ENCODE assay signal across 15 cellular contexts in genomic region chr14:24900281-24900868, GRCh38.
DNase-seq lines count a peak whose midpoint lies in the region; ATAC-seq and TF ChIP-seq lines count a peak whose summit lies in the region.
"Had no signal": no experiment of that assay in that cellular context is flagged by ENCODE, and none has a peak within 500 bp of the region (broad histone marks: within the 10 kb centered on the region; RNA-seq: fewer than 3 reads in every experiment).

No MANE protein-coding gene starts in this region.

- H3K36me3 ChIP-seq in esophagus muscularis mucosa (no peaks in the 10 kb centered on the region), Peyer's patch (no peaks in the 10 kb centered on the region)
- H3K36me3 ChIP-seq: ovary, SJSA1 had no signal

- H3K27ac ChIP-seq in esophagus muscularis mucosa (replicated peaks in 1 of 4) = peak overlapping the region in 3 of 4 donors; percentile 18 to 37 (median 20)
- H3K27ac ChIP-seq in Peyer's patch = no peak overlapping the region
- H3K27ac ChIP-seq: C4-2B, ovary, SJSA1 had no signal

- H3K4me1 ChIP-seq in esophagus muscularis mucosa (peaks cover 7 to 35% (median 14%) of the 10 kb centered on the region in 4 donors), Peyer's patch (peaks cover 0 to 3% (median 0%) of the 10 kb centered on the region in 4 donors)

- TF ChIP-seq CTCF in esophagus muscularis mucosa (IDR thresholded peaks at IDR 0.05) (no peak), Peyer's patch (IDR thresholded peaks at IDR 0.05) (no peak)

- no peak for TF ChIP-seq EP300 in esophagus muscularis mucosa (IDR thresholded peaks at IDR 0.05)

- DNase-seq in GM04504 (ENCODE audit: low read depth) (peak; percentile 12), esophagus muscularis mucosa (ENCODE audit: extremely low spot score) (no peak), left colon (no peak), stromal cell of bone marrow (ENCODE audit: low read depth) (peak; percentile 89), DMS53 (lab: John Stamatoyannopoulos, UW) (no peak), Peyer's patch (no peak), cerebellar cortex (ENCODE audit: low spot score) (no peak)
- DNase-seq: activated CD8-positive, alpha-beta T cell treated with anti-CD3 and anti-CD28 coated beads for 36 hours; NCI-H1092; NCI-H2171; ovary; trophoblast cell had no signal

- WGBS in esophagus muscularis mucosa = 57% methylated on average over 4 of the region's 4 CpGs

- peak; percentile 76 for ATAC-seq in left colon
- no peak for ATAC-seq in GM18502 (IDR thresholded peaks at IDR 0.05; ENCODE audit: poor library complexity, unreplicated experiment)
- ATAC-seq: activated CD8-positive, alpha-beta T cell treated with anti-CD3 and anti-CD28 coated beads for 36 hours had no signal

- H3K9me3 ChIP-seq in esophagus muscularis mucosa (no peaks in the 10 kb centered on the region), Peyer's patch (no peaks in the 10 kb centered on the region)
- H3K9me3 ChIP-seq: ovary, SJSA1 had no signal

- H3K4me3 ChIP-seq in esophagus muscularis mucosa (peak overlapping the region in 1 of 4 donors; percentile 0), Peyer's patch (no peak overlapping the region)
- H3K4me3 ChIP-seq: ovary, SJSA1 had no signal

- intact Hi-C loops in esophagus muscularis mucosa (cut with DNase I) = no loop called here
- intact Hi-C loops in left colon (cut with DNase I, micrococcal nuclease) = no loop called here

- TF ChIP-seq POLR2A in esophagus muscularis mucosa (IDR thresholded peaks at IDR 0.05; ENCODE audit: low read depth) (no peak), Peyer's patch (IDR thresholded peaks at IDR 0.05) (no peak)

- H3K27me3 ChIP-seq in esophagus muscularis mucosa = no peaks in the 10 kb centered on the region
- H3K27me3 ChIP-seq in Peyer's patch = no peaks in the 10 kb centered on the region
- H3K27me3 ChIP-seq: ovary, SJSA1 had no signal

Comparison
In these comparisons a context has a peak if more than half of its experiments do, and no peak if none do; other contexts are left out.
1. DNase-seq: peak in GM04504 (single experiment) and stromal cell of bone marrow (single experiment); none in esophagus muscularis mucosa (single experiment), left colon (0 of 2), DMS53 (single experiment), Peyer's patch (0 of 3) and cerebellar cortex (single experiment).
2. H3K27ac ChIP-seq: peak in esophagus muscularis mucosa (3 of 4); none in Peyer's patch (0 of 4).